Comparison of ENCODE assay signal across 14 cellular contexts in genomic region chr9:98501776-98502175, GRCh38.
DNase-seq lines count a peak whose midpoint lies in the region; ATAC-seq and TF ChIP-seq lines count a peak whose summit lies in the region.
"Had no signal": no experiment of that assay in that cellular context is flagged by ENCODE, and none has a peak within 500 bp of the region (broad histone marks: within the 10 kb centered on the region; RNA-seq: fewer than 3 reads in every experiment).

No MANE protein-coding gene starts in this region.

- H3K27ac Mint-ChIP-seq in stimulated activated naive CD8-positive, alpha-beta T cell treated with anti-CD3 and anti-CD28 coated beads, Interleukin-15, amount 100 ng/mL, for 72 hours, result no peak overlapping the region
- peak overlapping the region; percentile 70 for H3K27ac Mint-ChIP-seq in progenitor cell of endocrine pancreas

- H3K9me2 ChIP-seq in SK-N-SH, result no peaks in the 10 kb centered on the region

- POLR2A ChIA-PET in SK-N-SH (lab: Yijun Ruan, JAX), result interaction anchor here (0.5 kb wide), 1 partner anchor 419 kb away, joined by 5 read pairs; no protein-coding TSS in a partner anchor

- no peaks in the 10 kb centered on the region for H3F3A ChIP-seq in SK-N-SH (replicated peaks; ENCODE audit: insufficient read depth)

- no peak overlapping the region for H3K4me3 Mint-ChIP-seq in stimulated activated naive CD8-positive, alpha-beta T cell treated with anti-CD3 and anti-CD28 coated beads, Interleukin-15, amount 100 ng/mL, for 72 hours
- H3K4me3 Mint-ChIP-seq in progenitor cell of endocrine pancreas (ENCODE audit: low read depth), result no peak overlapping the region

- no peaks in the 10 kb centered on the region for H3K36me3 Mint-ChIP-seq in progenitor cell of endocrine pancreas (ENCODE audit: insufficient read depth)

- H3K4me1 ChIP-seq in SK-N-SH (ENCODE audit: control insufficient read depth in 1 of 2, insufficient read depth in 2 of 2, low read depth in 1 of 2, low read length in 1 of 2), result no peaks in the 10 kb centered on the region; a peak in 1 of 4 replicates
- H3K4me1 ChIP-seq: A549 had no signal

- H2AFZ ChIP-seq in SK-N-SH (ENCODE audit: low read depth), result no peak overlapping the region

- H3K79me2 ChIP-seq in SK-N-SH (ENCODE audit: insufficient read depth), result no peaks in the 10 kb centered on the region

- no peak for TF ChIP-seq RAD21 in SK-N-SH (IDR thresholded peaks at IDR 0.05; ENCODE audit: low read length)

- no peaks in the 10 kb centered on the region for H4K20me1 ChIP-seq in SK-N-SH (ENCODE audit: insufficient read depth)

- H3K27me3 Mint-ChIP-seq in stimulated activated naive CD8-positive, alpha-beta T cell treated with anti-CD3 and anti-CD28 coated beads, Interleukin-15, amount 100 ng/mL, for 72 hours, result peaks cover 36% of the 10 kb centered on the region
- H3K27me3 Mint-ChIP-seq in progenitor cell of endocrine pancreas, result peaks cover 13% of the 10 kb centered on the region

- no peaks in the 10 kb centered on the region for H3K9me3 ChIP-seq in SK-N-SH
- H3K9me3 ChIP-seq: A549 had no signal

- no peaks in the 10 kb centered on the region for H3K36me3 ChIP-seq in SK-N-SH (replicated peaks in 1 of 2; ENCODE audit: control insufficient read depth in 1 of 2, insufficient read depth in 2 of 2, low read length in 1 of 2)

- peak; percentile 9 for ATAC-seq in stimulated activated naive CD8-positive, alpha-beta T cell treated with anti-CD3 and anti-CD28 coated beads, Interleukin-15, amount 100 ng/mL, for 72 hours
- ATAC-seq in stimulated activated naive CD8-positive, alpha-beta T cell treated with anti-CD3 and anti-CD28 coated beads, Interleukin-15, Interleukin-2, amounts not matched to agents 100 U/mL and 50 U/mL, for 24 hours, result no peak

- CTCF ChIA-PET in SK-N-SH (lab: Yijun Ruan, JAX), result no interaction called here

- no peak overlapping the region for H3K9ac ChIP-seq in SK-N-SH

- no peak overlapping the region for H3K4me2 ChIP-seq in SK-N-SH
- H3K4me2 ChIP-seq: A549 had no signal

- H3K4me3 ChIP-seq in SK-N-SH (ENCODE audit: low read depth in 2 of 2, low read length in 1 of 2), result no peak overlapping the region
- H3K4me3 ChIP-seq: A549 had no signal

- H3K9me3 Mint-ChIP-seq in stimulated activated naive CD8-positive, alpha-beta T cell treated with anti-CD3 and anti-CD28 coated beads, Interleukin-15, amount 100 ng/mL, for 72 hours, result no peaks in the 10 kb centered on the region
- no peaks in the 10 kb centered on the region for H3K9me3 Mint-ChIP-seq in progenitor cell of endocrine pancreas (ENCODE audit: low read depth)

- no peaks in the 10 kb centered on the region for H3K4me1 Mint-ChIP-seq in stimulated activated naive CD8-positive, alpha-beta T cell treated with anti-CD3 and anti-CD28 coated beads, Interleukin-15, amount 100 ng/mL, for 72 hours
- peaks cover 2% of the 10 kb centered on the region for H3K4me1 Mint-ChIP-seq in progenitor cell of endocrine pancreas (ENCODE audit: low read depth)

- no peak for TF ChIP-seq EP300 in SK-N-SH (IDR thresholded peaks at IDR 0.05; ENCODE audit: borderline replicate concordance in 1 of 2, low read depth in 1 of 2, low read length in 1 of 2)

- DNase-seq in stimulated activated naive CD8-positive, alpha-beta T cell treated with anti-CD3 and anti-CD28 coated beads, Interleukin-15, amount 100 ng/mL, for 72 hours, result no peak
- no peak for DNase-seq in stimulated activated naive CD8-positive, alpha-beta T cell treated with anti-CD3 and anti-CD28 coated beads, Interleukin-15, Interleukin-2, amounts not matched to agents 100 U/mL and 50 U/mL, for 24 hours
- peak; percentile 34 for DNase-seq in left kidney (ENCODE audit: low read depth, low spot score)
- DNase-seq in progenitor cell of endocrine pancreas (ENCODE audit: low spot score, unreplicated experiment), result no peak
- no peak for DNase-seq in amygdala (lab: John Stamatoyannopoulos, UW)
- DNase-seq in HUDEP-2 (lab: John Stamatoyannopoulos, UW; ENCODE audit: unreplicated experiment in 76 of 76), result no peak
- no peak for DNase-seq in SK-N-SH
- DNase-seq: NCI-H146, NCI-H2107, NCI-H226, NCI-H526, RPMI8226 had no signal

- H3K27ac ChIP-seq in SK-N-SH (ENCODE audit: low read depth in 2 of 2, low read length in 1 of 2), result no peak overlapping the region
- H3K27ac ChIP-seq: C4-2B had no signal

- no peaks in the 10 kb centered on the region for H3K27me3 ChIP-seq in SK-N-SH (ENCODE audit: insufficient read depth)

- WGBS in SK-N-SH (ENCODE audit: low lambda C conversion rate), result 72% methylated on average over 7 of the region's 7 CpGs

- TF ChIP-seq CTCF in progenitor cell of endocrine pancreas (IDR thresholded peaks at IDR 0.05; ENCODE audit: unreplicated experiment), result no peak
- no peak for TF ChIP-seq CTCF in SK-N-SH (IDR thresholded peaks at IDR 0.05)

TF ChIP-seq in SK-N-SH, 30 proteins besides CTCF, POLR2A, EP300 and RAD21:
- TF ChIP-seq MXI1 (IDR thresholded peaks at IDR 0.05; ENCODE audit: low read depth, low read length) (no peak), FOSL2 (IDR thresholded peaks at IDR 0.05; ENCODE audit: borderline replicate concordance, low read depth) (no peak), NFIC (IDR thresholded peaks at IDR 0.05; ENCODE audit: borderline replicate concordance) (no peak), GABPA (IDR thresholded peaks at IDR 0.05; ENCODE audit: low read depth) (no peak), ELF1 (IDR thresholded peaks at IDR 0.05) (no peak)
- TF ChIP-seq, protein P1, sequence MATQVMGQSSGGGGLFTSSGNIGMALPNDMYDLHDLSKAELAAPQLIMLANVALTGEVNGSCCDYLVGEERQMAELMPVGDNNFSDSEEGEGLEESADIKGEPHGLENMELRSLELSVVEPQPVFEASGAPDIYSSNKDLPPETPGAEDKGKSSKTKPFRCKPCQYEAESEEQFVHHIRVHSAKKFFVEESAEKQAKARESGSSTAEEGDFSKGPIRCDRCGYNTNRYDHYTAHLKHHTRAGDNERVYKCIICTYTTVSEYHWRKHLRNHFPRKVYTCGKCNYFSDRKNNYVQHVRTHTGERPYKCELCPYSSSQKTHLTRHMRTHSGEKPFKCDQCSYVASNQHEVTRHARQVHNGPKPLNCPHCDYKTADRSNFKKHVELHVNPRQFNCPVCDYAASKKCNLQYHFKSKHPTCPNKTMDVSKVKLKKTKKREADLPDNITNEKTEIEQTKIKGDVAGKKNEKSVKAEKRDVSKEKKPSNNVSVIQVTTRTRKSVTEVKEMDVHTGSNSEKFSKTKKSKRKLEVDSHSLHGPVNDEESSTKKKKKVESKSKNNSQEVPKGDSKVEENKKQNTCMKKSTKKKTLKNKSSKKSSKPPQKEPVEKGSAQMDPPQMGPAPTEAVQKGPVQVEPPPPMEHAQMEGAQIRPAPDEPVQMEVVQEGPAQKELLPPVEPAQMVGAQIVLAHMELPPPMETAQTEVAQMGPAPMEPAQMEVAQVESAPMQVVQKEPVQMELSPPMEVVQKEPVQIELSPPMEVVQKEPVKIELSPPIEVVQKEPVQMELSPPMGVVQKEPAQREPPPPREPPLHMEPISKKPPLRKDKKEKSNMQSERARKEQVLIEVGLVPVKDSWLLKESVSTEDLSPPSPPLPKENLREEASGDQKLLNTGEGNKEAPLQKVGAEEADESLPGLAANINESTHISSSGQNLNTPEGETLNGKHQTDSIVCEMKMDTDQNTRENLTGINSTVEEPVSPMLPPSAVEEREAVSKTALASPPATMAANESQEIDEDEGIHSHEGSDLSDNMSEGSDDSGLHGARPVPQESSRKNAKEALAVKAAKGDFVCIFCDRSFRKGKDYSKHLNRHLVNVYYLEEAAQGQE (IDR thresholded peaks at IDR 0.05; ENCODE audit: low read depth, low read length), result no peak
